ENCODE assay signal across 12 cellular contexts in the genomic region with DNA sequence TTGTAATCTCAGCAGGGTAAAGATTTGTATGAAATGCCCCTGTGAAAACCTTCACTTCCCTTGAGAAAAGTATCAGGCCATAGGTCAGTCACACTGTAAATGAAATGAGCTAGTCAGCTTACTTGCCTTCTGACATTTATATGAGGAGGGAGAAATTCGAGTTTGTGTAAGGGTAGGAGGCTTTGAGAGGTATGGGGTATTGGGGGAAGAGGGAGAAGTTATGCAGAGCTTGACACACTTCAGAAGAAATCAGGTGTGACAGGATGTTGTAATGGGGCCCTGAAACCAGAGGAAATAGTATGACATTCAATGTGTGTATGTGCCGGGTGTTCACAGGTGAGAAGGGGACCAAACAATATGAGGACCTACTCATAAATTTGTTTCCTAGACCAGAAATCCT.
DNase-seq lines count a peak whose midpoint lies in the region; ATAC-seq lines count a peak whose summit lies in the region.
"Had no signal": no experiment of that assay in that cellular context is flagged by ENCODE, and none has a peak within 500 bp of the region (broad histone marks: within the 10 kb centered on the region; RNA-seq: fewer than 3 reads in every experiment).

No MANE protein-coding gene starts in this region.

- CTCF ChIA-PET in activated CD4-positive, alpha-beta memory T cell treated with anti-CD3 and anti-CD28 coated beads for 36 hours (lab: Charles Lee): interaction anchor here (0.7 to 2.5 kb wide), 7 partner anchors 12 to 280 kb away, joined by 3 to 10 read pairs (median 4); no protein-coding TSS in a partner anchor

- intact Hi-C loops in activated CD4-positive, alpha-beta memory T cell treated with anti-CD3 and anti-CD28 coated beads for 36 hours (cut with micrococcal nuclease): no loop called here

- H3K27me3 Mint-ChIP-seq in activated T-cell treated with anti-CD3 and anti-CD28 coated beads, Interleukin-2, amount 50 U/mL, for 24 hours: no peaks in the 10 kb centered on the region
- H3K27me3 Mint-ChIP-seq in activated CD4-positive, alpha-beta memory T cell treated with anti-CD3 and anti-CD28 coated beads for 36 hours: no peaks in the 10 kb centered on the region

- peak overlapping the region; percentile 9 for H3K4me3 Mint-ChIP-seq in activated T-cell treated with anti-CD3 and anti-CD28 coated beads, Interleukin-2, amount 50 U/mL, for 24 hours
- peak overlapping the region; percentile 0 for H3K4me3 Mint-ChIP-seq in activated CD4-positive, alpha-beta memory T cell treated with anti-CD3 and anti-CD28 coated beads for 36 hours

- no peak for DNase-seq in activated T-cell treated with anti-CD3 and anti-CD28 coated beads, Interleukin-2, amount 50 U/mL, for 24 hours
- no peak for DNase-seq in activated T-cell treated with anti-CD3 and anti-CD28 coated beads, Interleukin-2, amount 50 U/mL, for 48 hours
- DNase-seq in activated CD4-positive, alpha-beta memory T cell treated with anti-CD3 and anti-CD28 coated beads for 36 hours: no peak
- DNase-seq in stimulated activated naive CD8-positive, alpha-beta T cell treated with anti-CD3 and anti-CD28 coated beads, Interleukin-15, Interleukin-2, amounts not matched to agents 100 U/mL and 50 U/mL, for 24 hours: no peak
- DNase-seq in NOMO-1 (lab: John Stamatoyannopoulos, UW; ENCODE audit: unreplicated experiment in 2 of 2) (no peak), germinal center (ENCODE audit: low spot score) (no peak), NCI-H526 (lab: John Stamatoyannopoulos, UW) (no peak)
- DNase-seq: AML-193, colonic mucosa, NCI-H2029 treated with DMSO at 0.1 percent for 48 hours, substantia nigra had no signal

- peak; percentile 55 for ATAC-seq in HG02884 (IDR thresholded peaks at IDR 0.05; ENCODE audit: unreplicated experiment)
- ATAC-seq in stimulated activated naive CD8-positive, alpha-beta T cell treated with anti-CD3 and anti-CD28 coated beads, Interleukin-15, Interleukin-2, amounts not matched to agents 100 U/mL and 50 U/mL, for 24 hours: peak; percentile 57

- H3K4me1 Mint-ChIP-seq in activated T-cell treated with anti-CD3 and anti-CD28 coated beads, Interleukin-2, amount 50 U/mL, for 24 hours (ENCODE audit: low read depth): peaks cover 95% of the 10 kb centered on the region
- H3K4me1 Mint-ChIP-seq in activated CD4-positive, alpha-beta memory T cell treated with anti-CD3 and anti-CD28 coated beads for 36 hours (ENCODE audit: low read depth): peaks cover 92% of the 10 kb centered on the region

- peaks cover 2% of the 10 kb centered on the region for H3K36me3 Mint-ChIP-seq in activated T-cell treated with anti-CD3 and anti-CD28 coated beads, Interleukin-2, amount 50 U/mL, for 24 hours (ENCODE audit: low read depth)
- H3K36me3 Mint-ChIP-seq in activated CD4-positive, alpha-beta memory T cell treated with anti-CD3 and anti-CD28 coated beads for 36 hours: no peaks in the 10 kb centered on the region

- POLR2A ChIA-PET in activated CD4-positive, alpha-beta memory T cell treated with anti-CD3 and anti-CD28 coated beads for 36 hours (lab: Charles Lee): interaction anchor here (1.9 kb wide), 1 partner anchor 16 kb away, joined by 11 read pairs; no protein-coding TSS in a partner anchor

- peak overlapping the region; percentile 87 for H3K27ac Mint-ChIP-seq in activated T-cell treated with anti-CD3 and anti-CD28 coated beads, Interleukin-2, amount 50 U/mL, for 24 hours
- H3K27ac Mint-ChIP-seq in activated CD4-positive, alpha-beta memory T cell treated with anti-CD3 and anti-CD28 coated beads for 36 hours: peak overlapping the region; percentile 85

- no peaks in the 10 kb centered on the region for H3K9me3 Mint-ChIP-seq in activated T-cell treated with anti-CD3 and anti-CD28 coated beads, Interleukin-2, amount 50 U/mL, for 24 hours
- H3K9me3 Mint-ChIP-seq in activated CD4-positive, alpha-beta memory T cell treated with anti-CD3 and anti-CD28 coated beads for 36 hours: no peaks in the 10 kb centered on the region
